Comparison of ENCODE assay signal across 7 cellular contexts in the genomic region with DNA sequence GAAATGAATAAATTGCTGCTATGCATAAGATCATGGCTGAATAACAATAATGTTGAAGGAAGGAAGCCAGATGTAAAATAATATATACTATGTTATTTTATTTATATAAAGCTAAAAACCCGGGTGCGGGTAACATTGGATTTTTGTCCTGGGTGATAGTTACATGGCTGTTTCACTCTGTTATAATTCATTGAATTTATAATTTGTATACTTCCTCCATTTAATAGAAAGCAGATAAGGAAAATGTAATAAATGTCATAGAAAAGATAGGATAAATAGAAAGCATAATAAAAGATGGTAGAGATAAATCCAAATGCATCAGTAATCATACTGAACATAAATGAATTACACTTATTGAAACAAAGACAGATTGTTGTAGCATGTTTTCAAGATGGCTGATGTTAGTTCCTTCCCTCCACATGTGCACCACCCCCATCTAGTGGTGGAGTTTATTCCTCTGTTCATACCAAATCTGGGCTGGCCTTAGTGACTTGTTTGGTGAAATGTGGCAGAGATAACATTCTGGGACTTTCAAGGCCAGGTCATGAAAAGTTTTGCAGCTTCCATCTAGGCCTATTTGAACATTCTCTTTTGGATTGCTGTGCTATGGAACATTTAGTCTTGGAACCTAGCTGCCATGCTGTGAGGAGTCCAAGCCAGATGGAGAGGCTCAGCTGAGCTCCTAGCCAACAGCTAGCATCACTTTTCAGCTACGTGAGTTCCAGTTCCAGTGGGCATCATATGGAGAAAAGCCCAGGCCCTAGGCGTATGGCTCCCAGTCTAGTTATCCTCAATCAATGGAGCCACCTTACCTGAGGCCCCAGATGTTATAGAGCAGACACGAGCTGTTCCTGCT. TPM values are rescaled to one million over a fixed set of nuclear protein-coding genes. Genes with fewer than 3 reads are reported as not detected.
A peak's percentile ranks its signal among the peaks of the same experiment; 100 is the strongest.
DNase-seq lines count a peak whose midpoint lies in the region; ATAC-seq and TF ChIP-seq lines count a peak whose summit lies in the region.

No MANE protein-coding gene starts in this region.

- H3K9me2 ChIP-seq in SK-N-SH (no peaks in the 10 kb centered on the region), hepatocyte (replicated peaks; ENCODE audit: insufficient read depth) (no peaks in the 10 kb centered on the region)

- WGBS in SK-N-SH (ENCODE audit: low lambda C conversion rate): 65% methylated on average over 5 of the region's 5 CpGs
- 75% methylated on average over 5 of the region's 5 CpGs for WGBS in hepatocyte (ENCODE audit: low lambda C conversion rate, missing lambda C conversion rate)

- no peaks in the 10 kb centered on the region for H3F3A ChIP-seq in SK-N-SH (replicated peaks; ENCODE audit: insufficient read depth)

- H3K4me2 ChIP-seq in SK-N-SH (no peak overlapping the region), hepatocyte (no peak overlapping the region)

- no peaks in the 10 kb centered on the region for H3K9me3 Mint-ChIP-seq in activated naive CD4-positive, alpha-beta T cell treated with anti-CD3 and anti-CD28 coated beads, Interleukin-2, amount 50 U/mL, for 72 hours

- H3K27me3 ChIP-seq in SK-N-SH (ENCODE audit: insufficient read depth): no peaks in the 10 kb centered on the region
- no peaks in the 10 kb centered on the region for H3K27me3 ChIP-seq in hepatocyte

- peak; percentile 81 for TF ChIP-seq RAD21 in SK-N-SH (IDR thresholded peaks at IDR 0.05; ENCODE audit: low read length)

- no peak overlapping the region for H3K9ac ChIP-seq in SK-N-SH

- no peaks in the 10 kb centered on the region for H4K20me1 ChIP-seq in SK-N-SH (ENCODE audit: insufficient read depth)
- H4K20me1 ChIP-seq in hepatocyte (ENCODE audit: insufficient read depth, poor library complexity, severe bottlenecking): no peaks in the 10 kb centered on the region

- CTCF ChIA-PET in GM10248 (lab: Yijun Ruan, JAX): interaction anchor here (0.8 to 6.6 kb wide), 26 partner anchors 11 to 375 kb away, joined by 3 to 114 read pairs (median 4); partner anchors contain the start of gene AHCYL2
- CTCF ChIA-PET in SK-N-SH (lab: Yijun Ruan, JAX): interaction anchor here (0.6 to 6.9 kb wide), 24 partner anchors 8 to 139 kb away, joined by 3 to 91 read pairs (median 4); no protein-coding TSS in a partner anchor

- DNase-seq in GM10248 (ENCODE audit: extremely low spot score) (peak; percentile 59), HT-29 (ENCODE audit: low spot score) (peak; percentile 81), SK-N-SH (peak; percentile 57), hepatocyte (ENCODE audit: low spot score) (peak; percentile 58)
- peak in 1 of 2 donors; percentile 75 for DNase-seq in activated naive CD4-positive, alpha-beta T cell treated with anti-CD3 and anti-CD28 coated beads, Interleukin-2, amount 50 U/mL, for 72 hours (ENCODE audit: low spot score in 2 of 2)
- peak; percentile 56 for DNase-seq in stimulated activated CD4-positive, alpha-beta T cell treated with anti-CD3 and anti-CD28 coated beads, Interleukin-1b, Interleukin-23, amount 100 ng/mL, for 48 hours

- H3K36me3 Mint-ChIP-seq in activated naive CD4-positive, alpha-beta T cell treated with anti-CD3 and anti-CD28 coated beads, Interleukin-2, amount 50 U/mL, for 72 hours: peaks cover 0 to 8% of the 10 kb centered on the region in 2 donors

- H3K79me2 ChIP-seq in SK-N-SH (ENCODE audit: insufficient read depth) (no peaks in the 10 kb centered on the region), hepatocyte (peaks cover 3% of the 10 kb centered on the region)

- POLR2A ChIA-PET in GM10248 (lab: Yijun Ruan, JAX) (no interaction called here), SK-N-SH (lab: Yijun Ruan, JAX) (no interaction called here)

- H3K9me3 ChIP-seq in SK-N-SH: no peaks in the 10 kb centered on the region
- no peaks in the 10 kb centered on the region for H3K9me3 ChIP-seq in hepatocyte (ENCODE audit: low read depth)

- H2AFZ ChIP-seq in SK-N-SH (ENCODE audit: low read depth) (peak overlapping the region; percentile 75; the same call in 1 of the 2 replicates), hepatocyte (no peak overlapping the region)

- H3K4me3 ChIP-seq in SK-N-SH (ENCODE audit: low read depth in 2 of 2, low read length in 1 of 2): no peak overlapping the region
- no peak overlapping the region for H3K4me3 ChIP-seq in hepatocyte

- no peak overlapping the region for H3K27ac ChIP-seq in SK-N-SH (ENCODE audit: low read depth in 2 of 2, low read length in 1 of 2)
- no peak overlapping the region for H3K27ac ChIP-seq in hepatocyte

- H3K4me1 ChIP-seq in SK-N-SH (ENCODE audit: control insufficient read depth in 1 of 2, insufficient read depth in 2 of 2, low read depth in 1 of 2, low read length in 1 of 2) (no peaks in the 10 kb centered on the region), hepatocyte (ENCODE audit: insufficient read depth) (no peaks in the 10 kb centered on the region)

- H3K27ac Mint-ChIP-seq in activated naive CD4-positive, alpha-beta T cell treated with anti-CD3 and anti-CD28 coated beads, Interleukin-2, amount 50 U/mL, for 72 hours: peak overlapping the region in 1 of 2 donors; percentile 44

- peak; percentile 55 for TF ChIP-seq CTCF in GM10248 (IDR thresholded peaks at IDR 0.05; ENCODE audit: control extremely low read depth, extremely low read depth, low read depth, missing control alignments)
- TF ChIP-seq CTCF in SK-N-SH (IDR thresholded peaks at IDR 0.05): peak; percentile 71
- peak; percentile 42 for TF ChIP-seq CTCF in hepatocyte (IDR thresholded peaks at IDR 0.05; ENCODE audit: poor library complexity)

- TF ChIP-seq EP300 in SK-N-SH (IDR thresholded peaks at IDR 0.05; ENCODE audit: borderline replicate concordance in 1 of 2, low read depth in 1 of 2, low read length in 1 of 2): peak in 1 of 2 experiments; percentile 48; a peak in 1 of 4 replicates

- ATAC-seq in activated naive CD4-positive, alpha-beta T cell treated with anti-CD3 and anti-CD28 coated beads, Interleukin-2, amount 50 U/mL, for 72 hours: peak; percentile 90 to 94
- no peak for ATAC-seq in HG03469 (IDR thresholded peaks at IDR 0.05; ENCODE audit: unreplicated experiment)

- H3K36me3 ChIP-seq in SK-N-SH (replicated peaks in 1 of 2; ENCODE audit: control insufficient read depth in 1 of 2, insufficient read depth in 2 of 2, low read length in 1 of 2) (peaks cover 0 to 9% of the 10 kb centered on the region in 2 experiments), hepatocyte (replicated peaks; ENCODE audit: insufficient read depth, low read depth) (no peaks in the 10 kb centered on the region)

TF ChIP-seq in SK-N-SH, 30 proteins besides CTCF, POLR2A, EP300 and RAD21:
- TF ChIP-seq YY1 (IDR thresholded peaks at IDR 0.05; ENCODE audit: low read depth) (peak; percentile 86; the same call in 1 of the 2 replicates), GATA2 (CRISPR knock-in tag; IDR thresholded peaks at IDR 0.05) (no peak), SMC3 (IDR thresholded peaks at IDR 0.05; ENCODE audit: low read depth, low read length) (peak; percentile 54; the same call in 1 of the 2 replicates), CHD2 (IDR thresholded peaks at IDR 0.05; ENCODE audit: low read length, partially characterized antibody) (peak; percentile 12), NRF1 (IDR thresholded peaks at IDR 0.05; ENCODE audit: low read depth, low read length) (no peak), TCF12 (IDR thresholded peaks at IDR 0.05) (peak; percentile 17; the same call in 1 of the 2 replicates), RCOR1 (IDR thresholded peaks at IDR 0.05; ENCODE audit: low read length) (peak; percentile 41; the same call in 1 of the 2 replicates)
- TF ChIP-seq, protein P1, sequence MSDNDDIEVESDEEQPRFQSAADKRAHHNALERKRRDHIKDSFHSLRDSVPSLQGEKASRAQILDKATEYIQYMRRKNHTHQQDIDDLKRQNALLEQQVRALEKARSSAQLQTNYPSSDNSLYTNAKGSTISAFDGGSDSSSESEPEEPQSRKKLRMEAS (IDR thresholded peaks at IDR 0.05; ENCODE audit: low read depth): peak; percentile 64; the same call in 1 of the 2 replicates
- TF ChIP-seq, protein P2, sequence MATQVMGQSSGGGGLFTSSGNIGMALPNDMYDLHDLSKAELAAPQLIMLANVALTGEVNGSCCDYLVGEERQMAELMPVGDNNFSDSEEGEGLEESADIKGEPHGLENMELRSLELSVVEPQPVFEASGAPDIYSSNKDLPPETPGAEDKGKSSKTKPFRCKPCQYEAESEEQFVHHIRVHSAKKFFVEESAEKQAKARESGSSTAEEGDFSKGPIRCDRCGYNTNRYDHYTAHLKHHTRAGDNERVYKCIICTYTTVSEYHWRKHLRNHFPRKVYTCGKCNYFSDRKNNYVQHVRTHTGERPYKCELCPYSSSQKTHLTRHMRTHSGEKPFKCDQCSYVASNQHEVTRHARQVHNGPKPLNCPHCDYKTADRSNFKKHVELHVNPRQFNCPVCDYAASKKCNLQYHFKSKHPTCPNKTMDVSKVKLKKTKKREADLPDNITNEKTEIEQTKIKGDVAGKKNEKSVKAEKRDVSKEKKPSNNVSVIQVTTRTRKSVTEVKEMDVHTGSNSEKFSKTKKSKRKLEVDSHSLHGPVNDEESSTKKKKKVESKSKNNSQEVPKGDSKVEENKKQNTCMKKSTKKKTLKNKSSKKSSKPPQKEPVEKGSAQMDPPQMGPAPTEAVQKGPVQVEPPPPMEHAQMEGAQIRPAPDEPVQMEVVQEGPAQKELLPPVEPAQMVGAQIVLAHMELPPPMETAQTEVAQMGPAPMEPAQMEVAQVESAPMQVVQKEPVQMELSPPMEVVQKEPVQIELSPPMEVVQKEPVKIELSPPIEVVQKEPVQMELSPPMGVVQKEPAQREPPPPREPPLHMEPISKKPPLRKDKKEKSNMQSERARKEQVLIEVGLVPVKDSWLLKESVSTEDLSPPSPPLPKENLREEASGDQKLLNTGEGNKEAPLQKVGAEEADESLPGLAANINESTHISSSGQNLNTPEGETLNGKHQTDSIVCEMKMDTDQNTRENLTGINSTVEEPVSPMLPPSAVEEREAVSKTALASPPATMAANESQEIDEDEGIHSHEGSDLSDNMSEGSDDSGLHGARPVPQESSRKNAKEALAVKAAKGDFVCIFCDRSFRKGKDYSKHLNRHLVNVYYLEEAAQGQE (IDR thresholded peaks at IDR 0.05; ENCODE audit: low read depth, low read length): no peak
TF ChIP-seq in SK-N-SH: peak in this region for 6.

RNA-seq across cellular contexts. Expression of gene AHCYL2, which starts 46.9 kb away (rescaled TPM):
- 8.4 and 8.6 TPM in 2 replicates for total RNA-seq in HT-29 (2014; rRNA removed; shearing (Covaris generic))
- 20.4 and 29.9 TPM in 2 replicates for polyA plus RNA-seq in SK-N-SH (2012; rRNA removed)
- polyA plus RNA-seq in SK-N-SH (2012; cell fraction: cytosol; rRNA removed): 24.3 and 25.2 TPM in 2 replicates
- polyA plus RNA-seq in SK-N-SH (2012; cell fraction: nucleus; rRNA removed): 33.9 and 44.9 TPM in 2 replicates
- total RNA-seq in activated naive CD4-positive, alpha-beta T cell treated with anti-CD3 and anti-CD28 coated beads, Interleukin-2, amount 50 U/mL, for 72 hours: 10 to 100 TPM; 14.3 to 51.9 TPM
- total RNA-seq in hepatocyte: 16.7 and 20.0 TPM in 2 replicates
- 7.1 and 13.7 TPM in 2 replicates for polyA plus RNA-seq in hepatocyte
